8 cellular contexts compared by ENCODE assay signal in genomic region chr9:37080165-37080627, GRCh38. TPM values are rescaled to one million over a fixed set of nuclear protein-coding genes. Genes with fewer than 3 reads are reported as not detected.
DNase-seq lines count a peak whose midpoint lies in the region; ATAC-seq and TF ChIP-seq lines count a peak whose summit lies in the region.
"Not testable (repeated sequence)": the region's sequence is repeated elsewhere in the genome, so short reads cannot be mapped to it uniquely, and the experiment has no call there.

No MANE protein-coding gene starts in this region.

- H3K79me2 ChIP-seq in smooth muscle cell (ENCODE audit: low read depth), result peaks cover 48% of the 10 kb centered on the region

- DNase-seq in C1 segment of cervical spinal cord (lab: John Stamatoyannopoulos, UW), result peak in 11 of 14 donors; percentile 14 to 60 (median 30)
- DNase-seq in Panc1 (ENCODE audit: low read depth, low spot score); mesenchymal stem cell: not testable (repeated sequence)
- DNase-seq in adipocyte (ENCODE audit: low read depth), result peak; percentile 51
- peak; percentile 9 for DNase-seq in fibroblast of mammary gland (ENCODE audit: low read depth)
- peak; percentile 34 for DNase-seq in smooth muscle cell (lab: John Stamatoyannopoulos, UW; ENCODE audit: unreplicated experiment)

- H2AK5ac ChIP-seq in mesenchymal stem cell (ENCODE audit: low read length, severe bottlenecking), result not testable (repeated sequence)

- peak overlapping the region; percentile 35 to 94 for H3K4ac ChIP-seq in mesenchymal stem cell (ENCODE audit: low read depth in 1 of 2, low read length in 2 of 2)

- peak overlapping the region; percentile 96 to 97 for H3K18ac ChIP-seq in mesenchymal stem cell (ENCODE audit: low read depth in 1 of 2, low read length in 2 of 2)

- POLR2A ChIA-PET in Panc1 (lab: Charles Lee), result interaction anchor here (0.5 to 1.0 kb wide), 3 partner anchors 11 to 418 kb away, joined by 3 to 7 read pairs (median 5); no protein-coding TSS in a partner anchor

- under 1% methylated on average over 31 of the region's 32 CpGs for WGBS in mesenchymal stem cell
- under 1% methylated on average over 32 of the region's 32 CpGs for WGBS in smooth muscle cell (ENCODE audit: low lambda C conversion rate)

- peak overlapping the region; percentile 93 for H3K4me2 ChIP-seq in mesenchymal stem cell (ENCODE audit: low read length, poor library complexity, severe bottlenecking)
- peak overlapping the region; percentile 88 for H3K4me2 ChIP-seq in smooth muscle cell

- H3K4me1 ChIP-seq in Panc1 (ENCODE audit: control insufficient read depth, insufficient read depth, low read length), result peaks cover 18% of the 10 kb centered on the region; the same call in 1 of the 2 replicates
- H3K4me1 ChIP-seq in adipocyte (ENCODE audit: control insufficient read depth, insufficient read depth, low read length); mesenchymal stem cell (ENCODE audit: control insufficient read depth, insufficient read depth, low read depth, low read length); smooth muscle cell (ENCODE audit: low read depth): not testable (repeated sequence)

- H3K27me3 ChIP-seq in Panc1 (ENCODE audit: control insufficient read depth, insufficient read depth, low read length); adipocyte (replicated peaks; ENCODE audit: control insufficient read depth, insufficient read depth, low read length); mesenchymal stem cell (ENCODE audit: control insufficient read depth in 1 of 2, insufficient read depth in 1 of 2, low read length in 2 of 2); smooth muscle cell (ENCODE audit: low read depth): not testable (repeated sequence)

- peak overlapping the region in 1 of 2 experiments; percentile 92 for H3K23ac ChIP-seq in mesenchymal stem cell (ENCODE audit: low read length in 2 of 2)

- H3K9me3 ChIP-seq in Panc1 (ENCODE audit: control insufficient read depth, insufficient read depth, low read depth, low read length); adipocyte (ENCODE audit: control insufficient read depth, low read length); mesenchymal stem cell (ENCODE audit: control insufficient read depth, low read length); smooth muscle cell (replicated peaks; ENCODE audit: low read depth): not testable (repeated sequence)

- peak overlapping the region; percentile 90 for H2AFZ ChIP-seq in mesenchymal stem cell (ENCODE audit: low read depth, low read length)
- peak overlapping the region; percentile 96 for H2AFZ ChIP-seq in smooth muscle cell (ENCODE audit: low read depth)

- H3K36me3 ChIP-seq in Panc1 (ENCODE audit: control insufficient read depth, insufficient read depth, low read length); adipocyte (ENCODE audit: control insufficient read depth, insufficient read depth, low read length, severe bottlenecking); mesenchymal stem cell (ENCODE audit: control insufficient read depth in 1 of 2, insufficient read depth in 2 of 2, low read depth in 1 of 2, low read length in 2 of 2); smooth muscle cell (ENCODE audit: low read depth): not testable (repeated sequence)

- CTCF ChIA-PET in Panc1 (lab: Charles Lee), result interaction anchor here (0.6 to 0.7 kb wide), 2 partner anchors 46 to 250 kb away, joined by 3 to 4 read pairs; partner anchors contain the start of gene PAX5

- H2BK120ac ChIP-seq in mesenchymal stem cell (ENCODE audit: low read depth, low read length), result peak overlapping the region; percentile 21

- H2BK15ac ChIP-seq in mesenchymal stem cell (ENCODE audit: low read depth, poor library complexity, severe bottlenecking), result not testable (repeated sequence)

- BruUV-seq in Panc1 (replicated peaks; lab: Mats Ljungman, UMichigan), result not testable (repeated sequence)

- H3K4me3 ChIP-seq in Panc1 (ENCODE audit: low read depth in 2 of 2, low read length in 2 of 2), result peak overlapping the region; percentile 71 to 89
- H3K4me3 ChIP-seq in adipocyte (ENCODE audit: low read length), result peak overlapping the region; percentile 97
- peak overlapping the region; percentile 83 for H3K4me3 ChIP-seq in fibroblast of mammary gland (ENCODE audit: control insufficient read depth, low read depth, low read length)
- peak overlapping the region; percentile 91 to 95 for H3K4me3 ChIP-seq in mesenchymal stem cell (ENCODE audit: insufficient read depth in 1 of 2, low read depth in 1 of 2, low read length in 2 of 2)
- H3K4me3 ChIP-seq in smooth muscle cell, result peak overlapping the region; percentile 87

- peak overlapping the region in 1 of 2 experiments; percentile 51 for H2BK12ac ChIP-seq in mesenchymal stem cell (ENCODE audit: low read length in 2 of 2)

- ATAC-seq in GM21423 (IDR thresholded peaks at IDR 0.05; ENCODE audit: unreplicated experiment) (peak; percentile 14), HG03196 (IDR thresholded peaks at IDR 0.05; ENCODE audit: unreplicated experiment) (peak; percentile 13), Panc1 (peak; percentile 67)

- H3K79me1 ChIP-seq in mesenchymal stem cell (replicated peaks; ENCODE audit: low read length, poor library complexity, severe bottlenecking), result peaks cover 14% of the 10 kb centered on the region

- H3K27ac ChIP-seq in Panc1 (ENCODE audit: low read length), result peak overlapping the region; percentile 92
- not testable (repeated sequence) for H3K27ac ChIP-seq in mesenchymal stem cell (ENCODE audit: low read length, poor library complexity, severe bottlenecking)
- peak overlapping the region; percentile 47 for H3K27ac ChIP-seq in smooth muscle cell (ENCODE audit: low read depth)

- not testable (repeated sequence) for H2BK5ac ChIP-seq in mesenchymal stem cell (ENCODE audit: low read depth, low read length, poor library complexity, severe bottlenecking)

- not testable (repeated sequence) for TF ChIP-seq CTCF in Panc1 (IDR thresholded peaks at IDR 0.05); fibroblast of mammary gland (conservative IDR thresholded peaks at IDR 0.05; ENCODE audit: control insufficient read depth, insufficient read depth, low read depth, low read length); smooth muscle cell (IDR thresholded peaks at IDR 0.05; ENCODE audit: borderline replicate concordance, insufficient read depth, poor library complexity, severe bottlenecking)

- intact Hi-C loops in Panc1 (cut with micrococcal nuclease; ENCODE audit: unreplicated experiment), result not testable (repeated sequence)

- not testable (repeated sequence) for H3F3A ChIP-seq in smooth muscle cell (ENCODE audit: low read depth)

- peaks cover 42% of the 10 kb centered on the region for H4K20me1 ChIP-seq in smooth muscle cell (ENCODE audit: low read depth)

- in situ Hi-C loops in Panc1 (cut with HindIII; ENCODE audit: low pct_unique_long_range_greater_than_20kb, low sequenced_read_pairs), result not testable (repeated sequence)

- H3K9ac ChIP-seq in adipocyte (ENCODE audit: low read length) (peak overlapping the region; percentile 97), mesenchymal stem cell (ENCODE audit: low read length) (peak overlapping the region; percentile 93), smooth muscle cell (ENCODE audit: low read depth) (peak overlapping the region; percentile 87)

- peak overlapping the region in 1 of 2 experiments; percentile 73 for H3K14ac ChIP-seq in mesenchymal stem cell (ENCODE audit: low read length in 2 of 2)

- H4K91ac ChIP-seq in mesenchymal stem cell (ENCODE audit: low read length), result peak overlapping the region; percentile 30

- H4K8ac ChIP-seq in mesenchymal stem cell (ENCODE audit: low read length), result peak overlapping the region; percentile 78

RNA-seq across cellular contexts. Expression of gene ZCCHC7, which starts 40.2 kb away (rescaled TPM):
- total RNA-seq in Panc1 (2021; ENCODE audit: unreplicated experiment), result 43.7 TPM
- polyA plus RNA-seq in Panc1 (2012; ENCODE audit: insufficient read length), result 25.2 TPM
- polyA plus RNA-seq in mesenchymal stem cell (2013, experiment 1 of 2), result 27.6 TPM
- 28.3 TPM for polyA plus RNA-seq in mesenchymal stem cell (2013, experiment 2 of 2)
- total RNA-seq in smooth muscle cell, result 24.7 and 25.1 TPM in 2 replicates
- 19.0 and 22.5 TPM in 2 replicates for polyA plus RNA-seq in smooth muscle cell

RNA-seq across cellular contexts. Expression of gene PAX5, which starts 46.1 kb away (rescaled TPM):
- total RNA-seq in Panc1 (2021; ENCODE audit: unreplicated experiment), result 0.39 TPM
- polyA plus RNA-seq in Panc1 (2012; ENCODE audit: insufficient read length), result 0.05 TPM
- polyA plus RNA-seq in mesenchymal stem cell (2013, experiment 1 of 2), result not detected
- polyA plus RNA-seq in mesenchymal stem cell (2013, experiment 2 of 2), result not detected
- total RNA-seq in smooth muscle cell, result under 0.01 and 0.09 TPM in 2 replicates
- polyA plus RNA-seq in smooth muscle cell, result not detected in 2 replicates

Comparison
In these comparisons a context has a peak if more than half of its experiments do, and no peak if none do; other contexts are left out.
1. ATAC-seq: peak in every context shown above with its lines; median percentile 67 in Panc1; 14 in GM21423; 13 in HG03196.